ENCODE assay signal across 9 cellular contexts in the genomic region with DNA sequence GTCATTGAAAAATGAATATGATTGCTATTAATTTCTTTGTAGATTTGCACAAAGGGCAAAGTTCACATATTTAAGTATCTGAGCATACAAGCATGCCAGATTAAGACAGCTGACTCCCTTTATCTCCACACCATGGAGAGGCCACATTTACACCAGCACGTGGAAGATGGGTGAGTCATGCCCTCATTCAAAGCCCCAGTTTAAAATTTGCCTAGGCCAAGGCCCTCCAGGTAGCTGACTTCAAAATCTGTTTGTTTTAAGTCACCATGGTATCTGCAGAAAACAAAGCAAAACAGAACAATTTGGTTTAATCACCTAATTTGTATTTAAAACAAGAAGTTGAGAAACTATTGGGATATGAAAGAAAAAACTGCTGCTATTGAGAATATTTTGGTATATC.
DNase-seq lines count a peak whose midpoint lies in the region; ATAC-seq, FAIRE-seq and TF ChIP-seq lines count a peak whose summit lies in the region.
"Had no signal": no experiment of that assay in that cellular context is flagged by ENCODE, and none has a peak within 500 bp of the region (broad histone marks: within the 10 kb centered on the region; RNA-seq: fewer than 3 reads in every experiment).

No MANE protein-coding gene starts in this region.

- peaks cover 14% of the 10 kb centered on the region for H3F3A ChIP-seq in neural progenitor cell (ENCODE audit: low read depth)

- DNase-seq in GM18507 (ENCODE audit: extremely low spot score, insufficient read length, low read depth), result no peak
- peak; percentile 20 for DNase-seq in activated naive CD8-positive, alpha-beta T cell treated with anti-CD3 and anti-CD28 coated beads for 36 hours
- no peak for DNase-seq in left lung
- DNase-seq in activated gamma-delta T cell treated with Interleukin-2 at 50 U/mL for 16 hours, result no peak
- no peak for DNase-seq in neural progenitor cell (ENCODE audit: low spot score)

- no peaks in the 10 kb centered on the region for H3K27me3 Mint-ChIP-seq in activated naive CD8-positive, alpha-beta T cell treated with anti-CD3 and anti-CD28 coated beads for 36 hours
- H3K27me3 Mint-ChIP-seq in neural progenitor cell (ENCODE audit: insufficient read depth, low read depth), result no peaks in the 10 kb centered on the region

- TF ChIP-seq CTCF in left lung (IDR thresholded peaks at IDR 0.05) (no peak), neural progenitor cell (IDR thresholded peaks at IDR 0.05) (no peak)

- H3K9me3 ChIP-seq in left lung (no peaks in the 10 kb centered on the region), neural progenitor cell (ENCODE audit: low read depth) (no peaks in the 10 kb centered on the region)
- H3K9me3 ChIP-seq: thoracic aorta had no signal

- FAIRE-seq in GM18507 (lab: Jason Lieb, UNC), result peak; percentile 70

- H3K4me1 ChIP-seq in left lung (peaks cover 24 to 38% of the 10 kb centered on the region in 2 donors), neural progenitor cell (peaks cover 55% of the 10 kb centered on the region)

- no peak overlapping the region for H3K4me3 Mint-ChIP-seq in activated naive CD8-positive, alpha-beta T cell treated with anti-CD3 and anti-CD28 coated beads for 36 hours
- no peak overlapping the region for H3K4me3 Mint-ChIP-seq in neural progenitor cell
- H3K4me3 Mint-ChIP-seq: mesothelial cell of epicardium had no signal

- H3K4me1 Mint-ChIP-seq in activated naive CD8-positive, alpha-beta T cell treated with anti-CD3 and anti-CD28 coated beads for 36 hours, result peaks cover 20% of the 10 kb centered on the region
- peaks cover 57% of the 10 kb centered on the region for H3K4me1 Mint-ChIP-seq in neural progenitor cell

- peaks cover 21% of the 10 kb centered on the region for H3K36me3 Mint-ChIP-seq in activated naive CD8-positive, alpha-beta T cell treated with anti-CD3 and anti-CD28 coated beads for 36 hours
- H3K36me3 Mint-ChIP-seq in neural progenitor cell, result peaks cover 12% of the 10 kb centered on the region

- H3K9me3 Mint-ChIP-seq in activated naive CD8-positive, alpha-beta T cell treated with anti-CD3 and anti-CD28 coated beads for 36 hours, result no peaks in the 10 kb centered on the region
- H3K9me3 Mint-ChIP-seq in neural progenitor cell, result no peaks in the 10 kb centered on the region
- H3K9me3 Mint-ChIP-seq: mesothelial cell of epicardium had no signal

- H3K4me2 ChIP-seq in neural progenitor cell, result no peak overlapping the region

- H3K9ac ChIP-seq in neural progenitor cell, result no peak overlapping the region

- no peak overlapping the region for H3K27ac ChIP-seq in left lung
- no peak overlapping the region for H3K27ac ChIP-seq in neural progenitor cell
- H3K27ac ChIP-seq: thoracic aorta had no signal

- intact Hi-C loops in left lung (cut with DNase I), result no loop called here

- no peaks in the 10 kb centered on the region for H4K20me1 ChIP-seq in neural progenitor cell (ENCODE audit: low read depth)

- ATAC-seq in HG03469 (IDR thresholded peaks at IDR 0.05; ENCODE audit: unreplicated experiment), result peak; percentile 51
- peak; percentile 87 for ATAC-seq in left lung
- ATAC-seq in GM21619 (IDR thresholded peaks at IDR 0.05; ENCODE audit: unreplicated experiment), result no peak

- H3K36me3 ChIP-seq in left lung (peaks cover 0 to under 1% of the 10 kb centered on the region in 2 donors), neural progenitor cell (no peaks in the 10 kb centered on the region)
- H3K36me3 ChIP-seq: thoracic aorta had no signal

- no peak overlapping the region for H3K27ac Mint-ChIP-seq in activated naive CD8-positive, alpha-beta T cell treated with anti-CD3 and anti-CD28 coated beads for 36 hours
- H3K27ac Mint-ChIP-seq in neural progenitor cell, result no peak overlapping the region

- H3K79me2 ChIP-seq in neural progenitor cell (ENCODE audit: low read depth), result no peaks in the 10 kb centered on the region

- H3K4me3 ChIP-seq in left lung, result no peak overlapping the region
- no peak overlapping the region for H3K4me3 ChIP-seq in neural progenitor cell
- H3K4me3 ChIP-seq: thoracic aorta had no signal

- H3K27me3 ChIP-seq in left lung (no peaks in the 10 kb centered on the region), neural progenitor cell (no peaks in the 10 kb centered on the region)

- H2AFZ ChIP-seq in neural progenitor cell (replicated peaks), result no peak overlapping the region
